10 cellular contexts compared by ENCODE assay signal in the genomic region with DNA sequence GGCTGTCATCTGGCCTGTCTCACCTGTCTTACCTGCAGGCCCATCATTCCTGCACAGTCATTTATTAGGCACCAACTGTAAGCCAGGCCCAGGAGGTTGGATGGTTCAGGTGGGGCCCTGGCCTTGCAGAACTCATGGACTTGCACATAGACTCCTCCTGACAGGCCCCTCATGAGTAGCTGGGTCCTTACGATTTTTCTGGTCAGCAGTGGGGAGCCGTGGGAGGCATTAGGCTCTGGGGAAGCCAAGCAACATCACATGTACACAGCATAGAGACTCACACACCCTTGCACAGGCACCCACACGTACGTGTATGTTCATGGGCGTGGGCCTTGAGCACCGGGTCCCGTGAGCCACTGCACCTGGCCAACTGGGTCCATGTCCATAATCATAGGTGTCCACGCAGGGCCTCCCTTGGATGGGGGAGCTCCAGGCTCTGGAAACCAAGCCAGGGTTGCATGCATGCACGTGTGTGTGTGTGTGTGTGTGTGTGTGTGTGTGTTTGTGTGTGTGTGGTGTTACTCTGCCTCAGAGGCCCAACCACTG. TPM values are rescaled to one million over a fixed set of nuclear protein-coding genes. Genes with fewer than 3 reads are reported as not detected.
A peak's percentile ranks its signal among the peaks of the same experiment; 100 is the strongest.
DNase-seq lines count a peak whose midpoint lies in the region; ATAC-seq lines count a peak whose summit lies in the region.
"Had no signal": no experiment of that assay in that cellular context is flagged by ENCODE, and none has a peak within 500 bp of the region (broad histone marks: within the 10 kb centered on the region; RNA-seq: fewer than 3 reads in every experiment).

No MANE protein-coding gene starts in this region.

- CTCF ChIA-PET in activated naive CD4-positive, alpha-beta T cell treated with anti-CD3 and anti-CD28 coated beads for 36 hours (lab: Charles Lee): interaction anchor here (1.1 to 10.7 kb wide), 6 partner anchors 11 to 62 kb away, joined by 3 to 274 read pairs (median 51); a partner anchor contains a TSS

- no peaks in the 10 kb centered on the region for H3K9me3 Mint-ChIP-seq in activated naive CD4-positive, alpha-beta T cell treated with anti-CD3 and anti-CD28 coated beads for 36 hours
- no peaks in the 10 kb centered on the region for H3K9me3 Mint-ChIP-seq in effector memory CD8-positive, alpha-beta T cell
- H3K9me3 Mint-ChIP-seq in stimulated activated naive CD8-positive, alpha-beta T cell treated with anti-CD3 and anti-CD28 coated beads, Interleukin-15, Interleukin-2, amounts not matched to agents 100 ng/mL and 50 ng/mL, for 24 hours: no peaks in the 10 kb centered on the region

- no peaks in the 10 kb centered on the region for H3K27me3 Mint-ChIP-seq in activated naive CD4-positive, alpha-beta T cell treated with anti-CD3 and anti-CD28 coated beads for 36 hours (ENCODE audit: low read depth)
- H3K27me3 Mint-ChIP-seq in effector memory CD8-positive, alpha-beta T cell: no peaks in the 10 kb centered on the region
- no peaks in the 10 kb centered on the region for H3K27me3 Mint-ChIP-seq in stimulated activated naive CD8-positive, alpha-beta T cell treated with anti-CD3 and anti-CD28 coated beads, Interleukin-15, Interleukin-2, amounts not matched to agents 100 ng/mL and 50 ng/mL, for 24 hours

- peak; percentile 39 for DNase-seq in activated naive CD4-positive, alpha-beta T cell treated with anti-CD3 and anti-CD28 coated beads for 36 hours
- no peak for DNase-seq in activated naive CD4-positive, alpha-beta T cell treated with Interleukin-2 at 50 U/mL for 16 hours
- DNase-seq in effector memory CD8-positive, alpha-beta T cell: no peak
- DNase-seq in cortex of kidney (lab: John Stamatoyannopoulos, UW): no peak
- DNase-seq in effector CD4-positive, alpha-beta T cell: no peak
- DNase-seq: BE2C had no signal

- peaks cover 94% of the 10 kb centered on the region for H3K4me1 Mint-ChIP-seq in activated naive CD4-positive, alpha-beta T cell treated with anti-CD3 and anti-CD28 coated beads for 36 hours (ENCODE audit: low read depth)
- H3K4me1 Mint-ChIP-seq in effector memory CD8-positive, alpha-beta T cell (ENCODE audit: low read depth in 2 of 2): peaks cover 52 to 64% of the 10 kb centered on the region in 2 donors
- H3K4me1 Mint-ChIP-seq in stimulated activated naive CD8-positive, alpha-beta T cell treated with anti-CD3 and anti-CD28 coated beads, Interleukin-15, Interleukin-2, amounts not matched to agents 100 ng/mL and 50 ng/mL, for 24 hours (ENCODE audit: low read depth): peaks cover 98% of the 10 kb centered on the region

- H3K36me3 ChIP-seq in KOPT-K1 (ENCODE audit: insufficient read depth, low read length): no peaks in the 10 kb centered on the region; the same call in 1 of the 2 replicates
- H3K36me3 ChIP-seq: BE2C had no signal

- intact Hi-C loops in activated naive CD4-positive, alpha-beta T cell treated with anti-CD3 and anti-CD28 coated beads for 36 hours (cut with micrococcal nuclease): loop anchor here (10.0 kb wide), 1 partner anchor 1464 kb away; a partner anchor contains a TSS

- peak overlapping the region; percentile 100 for H3K27ac ChIP-seq in KOPT-K1 (ENCODE audit: low read depth, low read length, poor library complexity, severe bottlenecking)
- H3K27ac ChIP-seq: SK-N-MC had no signal

- H3K9me3 ChIP-seq in KOPT-K1 (ENCODE audit: insufficient read depth, low read length, poor library complexity, severe bottlenecking): no peaks in the 10 kb centered on the region
- H3K9me3 ChIP-seq: BE2C had no signal

- H3K27ac Mint-ChIP-seq in activated naive CD4-positive, alpha-beta T cell treated with anti-CD3 and anti-CD28 coated beads for 36 hours: peak overlapping the region; percentile 99
- H3K27ac Mint-ChIP-seq in effector memory CD8-positive, alpha-beta T cell: peak overlapping the region; percentile 90 to 95
- H3K27ac Mint-ChIP-seq in stimulated activated naive CD8-positive, alpha-beta T cell treated with anti-CD3 and anti-CD28 coated beads, Interleukin-15, Interleukin-2, amounts not matched to agents 100 ng/mL and 50 ng/mL, for 24 hours: peak overlapping the region; percentile 93

- peaks cover 4% of the 10 kb centered on the region for H3K36me3 Mint-ChIP-seq in activated naive CD4-positive, alpha-beta T cell treated with anti-CD3 and anti-CD28 coated beads for 36 hours (ENCODE audit: low read depth)
- peaks cover 4% of the 10 kb centered on the region for H3K36me3 Mint-ChIP-seq in effector memory CD8-positive, alpha-beta T cell (ENCODE audit: insufficient read depth)
- H3K36me3 Mint-ChIP-seq in stimulated activated naive CD8-positive, alpha-beta T cell treated with anti-CD3 and anti-CD28 coated beads, Interleukin-15, Interleukin-2, amounts not matched to agents 100 ng/mL and 50 ng/mL, for 24 hours (ENCODE audit: low read depth): peaks cover 6% of the 10 kb centered on the region

- ATAC-seq in effector memory CD8-positive, alpha-beta T cell (replicated peaks): no peak
- ATAC-seq in HG02623 (IDR thresholded peaks at IDR 0.05; ENCODE audit: unreplicated experiment): no peak

- peak overlapping the region; percentile 60 for H3K4me3 Mint-ChIP-seq in activated naive CD4-positive, alpha-beta T cell treated with anti-CD3 and anti-CD28 coated beads for 36 hours
- H3K4me3 Mint-ChIP-seq in effector memory CD8-positive, alpha-beta T cell: peak overlapping the region; percentile 70 to 75
- peak overlapping the region; percentile 62 for H3K4me3 Mint-ChIP-seq in stimulated activated naive CD8-positive, alpha-beta T cell treated with anti-CD3 and anti-CD28 coated beads, Interleukin-15, Interleukin-2, amounts not matched to agents 100 ng/mL and 50 ng/mL, for 24 hours

RNA-seq across cellular contexts. Expression of a gene that starts 20.3 kb away (rescaled TPM):
- total RNA-seq in activated naive CD4-positive, alpha-beta T cell treated with anti-CD3 and anti-CD28 coated beads for 36 hours: 100 to 1,000 TPM; 136 to 138 TPM

RNA-seq across cellular contexts. Expression of a gene that starts 21.9 kb away (rescaled TPM):
- total RNA-seq in activated naive CD4-positive, alpha-beta T cell treated with anti-CD3 and anti-CD28 coated beads for 36 hours: 10 to 100 TPM; 27.0 to 30.4 TPM

RNA-seq across cellular contexts. Expression of a gene that starts 23.7 kb away (rescaled TPM):
- 1 to 10 TPM; 3.1 to 3.8 TPM for total RNA-seq in activated naive CD4-positive, alpha-beta T cell treated with anti-CD3 and anti-CD28 coated beads for 36 hours

RNA-seq across cellular contexts. Expression of a gene that starts 25.7 kb away (rescaled TPM):
- total RNA-seq in activated naive CD4-positive, alpha-beta T cell treated with anti-CD3 and anti-CD28 coated beads for 36 hours: 100 to 1,000 TPM; 105 to 106 TPM
